ENCODE assay signal across 18 cellular contexts in the genomic region with DNA sequence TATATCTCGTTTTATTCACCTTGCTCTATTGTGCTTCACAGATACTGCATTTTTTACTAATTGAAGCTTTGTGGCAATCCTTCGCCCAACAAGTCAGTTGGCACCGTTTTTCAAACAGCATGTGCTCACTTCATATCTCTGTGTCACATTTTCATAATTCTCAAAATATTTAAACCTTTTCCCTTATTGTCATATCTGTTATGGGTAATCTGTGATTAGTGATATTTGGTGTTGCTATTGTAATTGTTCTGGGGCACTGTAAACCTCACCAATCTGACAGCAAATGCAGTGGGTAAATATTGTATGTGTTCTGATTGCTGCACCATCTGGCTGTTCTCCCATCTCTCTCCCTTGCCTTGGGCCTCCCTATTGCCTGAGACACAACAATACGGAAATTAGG.
"Had no signal": no experiment of that assay in that cellular context is flagged by ENCODE, and none has a peak within 500 bp of the region (broad histone marks: within the 10 kb centered on the region; RNA-seq: fewer than 3 reads in every experiment).

No MANE protein-coding gene starts in this region.

- H3K27me3 ChIP-seq: adrenal gland, spleen had no signal

- H3K27me3 Mint-ChIP-seq: activated CD4-positive, alpha-beta T cell treated with anti-CD3 and anti-CD28 coated beads, Interleukin-2, amount 10 ng/mL, durations not matched to agents 24 days and 14 days; activated T-helper 17 cell treated with anti-CD3 and anti-CD28 coated beads, Interleukin-2, amount 50 U/mL, for 72 hours; stimulated activated memory B cell treated with anti-CD40 and anti-IgM and Interleukin-4, amounts not matched to agents 10 μg/mL and 1 μg/mL and 100 μg/mL, for 72 hours had no signal

- H3K4me3 ChIP-seq: adrenal gland, lung, spleen had no signal

- H3K9me3 Mint-ChIP-seq: natural killer cell; stimulated activated memory B cell treated with anti-CD40 and anti-IgM and Interleukin-4, amounts not matched to agents 10 μg/mL and 1 μg/mL and 100 μg/mL, for 72 hours had no signal

- H3K27ac ChIP-seq: adrenal gland had no signal

- H3K36me3 ChIP-seq: adrenal gland, spleen had no signal

- H3K27ac Mint-ChIP-seq: activated CD4-positive, alpha-beta T cell treated with anti-CD3 and anti-CD28 coated beads, Interleukin-2, amount 10 ng/mL, durations not matched to agents 24 days and 14 days; activated naive CD4-positive, alpha-beta T cell treated with anti-CD3 and anti-CD28 coated beads for 36 hours; activated T-helper 17 cell treated with anti-CD3 and anti-CD28 coated beads, Interleukin-2, amount 50 U/mL, for 72 hours; natural killer cell; stimulated activated memory B cell treated with anti-CD40 and anti-IgM and Interleukin-4, amounts not matched to agents 10 μg/mL and 1 μg/mL and 100 μg/mL, for 72 hours; WTC11 had no signal

- H3K36me3 Mint-ChIP-seq: natural killer cell; stimulated activated memory B cell treated with anti-CD40 and anti-IgM and Interleukin-4, amounts not matched to agents 10 μg/mL and 1 μg/mL and 100 μg/mL, for 72 hours; WTC11 had no signal

- H3K4me3 Mint-ChIP-seq: activated CD4-positive, alpha-beta T cell treated with anti-CD3 and anti-CD28 coated beads, Interleukin-2, amount 10 ng/mL, durations not matched to agents 24 days and 14 days; activated naive CD4-positive, alpha-beta T cell treated with anti-CD3 and anti-CD28 coated beads for 36 hours; activated T-helper 17 cell treated with anti-CD3 and anti-CD28 coated beads, Interleukin-2, amount 50 U/mL, for 72 hours; natural killer cell; stimulated activated memory B cell treated with anti-CD40 and anti-IgM and Interleukin-4, amounts not matched to agents 10 μg/mL and 1 μg/mL and 100 μg/mL, for 72 hours; WTC11 had no signal

- DNase-seq: activated CD4-positive, alpha-beta T cell treated with anti-CD3 and anti-CD28 coated beads, Interleukin-2, amount 10 ng/mL, durations not matched to agents 24 days and 14 days; activated naive CD4-positive, alpha-beta T cell treated with anti-CD3 and anti-CD28 coated beads for 36 hours; central memory CD4-positive, alpha-beta T cell; dermis blood vessel endothelial cell; erythroblast; hypothalamus; natural killer cell; occipital lobe; spleen; stimulated activated CD4-positive, alpha-beta T cell treated with anti-CD3 and anti-CD28 coated beads, Interleukin-1b, Interleukin-23, amount 100 ng/mL, for 48 hours; T-helper 1 cell; trophoblast cell had no signal

- H3K4me1 Mint-ChIP-seq: activated CD4-positive, alpha-beta T cell treated with anti-CD3 and anti-CD28 coated beads, Interleukin-2, amount 10 ng/mL, durations not matched to agents 24 days and 14 days; natural killer cell; stimulated activated memory B cell treated with anti-CD40 and anti-IgM and Interleukin-4, amounts not matched to agents 10 μg/mL and 1 μg/mL and 100 μg/mL, for 72 hours had no signal

- ATAC-seq: activated T-helper 17 cell treated with anti-CD3 and anti-CD28 coated beads, Interleukin-2, amount 50 U/mL, for 72 hours; natural killer cell; sciatic nerve; stimulated activated memory B cell treated with anti-CD40 and anti-IgM and Interleukin-4, amounts not matched to agents 10 μg/mL and 1 μg/mL and 100 μg/mL, for 72 hours; WTC11 had no signal
